In the genomic region with DNA sequence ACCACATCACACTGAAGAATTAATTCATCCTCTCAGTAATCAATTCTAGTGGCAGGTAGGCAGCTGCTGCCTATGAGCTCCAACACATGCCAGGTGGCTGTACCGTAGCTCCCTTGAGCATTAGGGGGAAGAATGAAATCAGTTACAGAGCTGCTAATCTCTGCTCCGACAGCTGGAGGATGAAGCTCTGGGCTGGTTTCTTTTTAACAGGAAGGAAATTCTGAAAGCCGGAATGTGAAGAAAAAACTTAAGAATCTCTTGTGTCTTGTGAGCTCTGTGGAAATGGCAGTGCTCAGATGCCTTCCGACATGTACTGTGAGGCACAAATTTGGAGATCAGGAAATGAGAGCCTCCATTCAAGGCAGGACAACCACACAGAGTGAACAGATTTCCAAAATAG, we compare ENCODE assay signal across 11 cellular contexts. TPM values are rescaled to one million over a fixed set of nuclear protein-coding genes. Genes with fewer than 3 reads are reported as not detected.
DNase-seq lines count a peak whose midpoint lies in the region; ATAC-seq and TF ChIP-seq lines count a peak whose summit lies in the region.
"Had no signal": no experiment of that assay in that cellular context is flagged by ENCODE, and none has a peak within 500 bp of the region (broad histone marks: within the 10 kb centered on the region; RNA-seq: fewer than 3 reads in every experiment).

No MANE protein-coding gene starts in this region.

- H3K9ac ChIP-seq in skeletal muscle satellite cell (ENCODE audit: low read depth, low read length): no peak overlapping the region

- H3K4me1 Mint-ChIP-seq in activated naive CD4-positive, alpha-beta T cell treated with anti-CD3 and anti-CD28 coated beads, Interleukin-2, amount 10 ng/mL, durations not matched to agents 7 days and 5 days: peaks cover 34% of the 10 kb centered on the region
- peaks cover 35% of the 10 kb centered on the region for H3K4me1 Mint-ChIP-seq in brain

- H3K9me3 ChIP-seq in skeletal muscle satellite cell (replicated peaks; ENCODE audit: low read length): no peaks in the 10 kb centered on the region
- no peaks in the 10 kb centered on the region for H3K9me3 ChIP-seq in left ventricle myocardium inferior (replicated peaks)
- H3K9me3 ChIP-seq: upper lobe of left lung had no signal

- intact Hi-C loops in left ventricle myocardium inferior (cut with micrococcal nuclease): no loop called here

- H3K36me3 ChIP-seq in skeletal muscle satellite cell (ENCODE audit: insufficient read depth, low read length) (no peaks in the 10 kb centered on the region), left ventricle myocardium inferior (no peaks in the 10 kb centered on the region)
- H3K36me3 ChIP-seq: upper lobe of left lung had no signal

- H3K27ac ChIP-seq in left ventricle myocardium inferior (replicated peaks): no peak overlapping the region
- H3K27ac ChIP-seq: SK-N-MC, upper lobe of left lung had no signal

- H3K36me3 Mint-ChIP-seq in activated naive CD4-positive, alpha-beta T cell treated with anti-CD3 and anti-CD28 coated beads, Interleukin-2, amount 10 ng/mL, durations not matched to agents 7 days and 5 days: no peaks in the 10 kb centered on the region
- peaks cover 0 to 12% of the 10 kb centered on the region in 2 donors for H3K36me3 Mint-ChIP-seq in activated naive CD4-positive, alpha-beta T cell treated with anti-CD3 and anti-CD28 coated beads, Interleukin-2, amount 50 U/mL, for 72 hours
- no peaks in the 10 kb centered on the region for H3K36me3 Mint-ChIP-seq in brain

- peaks cover 4% of the 10 kb centered on the region for H3K27me3 Mint-ChIP-seq in activated naive CD4-positive, alpha-beta T cell treated with anti-CD3 and anti-CD28 coated beads, Interleukin-2, amount 10 ng/mL, durations not matched to agents 7 days and 5 days
- H3K27me3 Mint-ChIP-seq in brain: peaks cover 16% of the 10 kb centered on the region

- H3K27ac Mint-ChIP-seq in activated naive CD4-positive, alpha-beta T cell treated with anti-CD3 and anti-CD28 coated beads, Interleukin-2, amount 10 ng/mL, durations not matched to agents 7 days and 5 days: peak overlapping the region; percentile 88
- peak overlapping the region in 1 of 2 donors; percentile 69 for H3K27ac Mint-ChIP-seq in activated naive CD4-positive, alpha-beta T cell treated with anti-CD3 and anti-CD28 coated beads, Interleukin-2, amount 50 U/mL, for 72 hours
- peak overlapping the region in 4 of 5 experiments; percentile 40 to 69 (median 52) for H3K27ac Mint-ChIP-seq in brain

- peak overlapping the region; percentile 60 for H3K4me2 ChIP-seq in skeletal muscle satellite cell (ENCODE audit: low read length)

- peaks cover 10% of the 10 kb centered on the region for H3K4me1 ChIP-seq in skeletal muscle satellite cell (ENCODE audit: control insufficient read depth, insufficient read depth, low read length)
- H3K4me1 ChIP-seq in left ventricle myocardium inferior: peaks cover 27% of the 10 kb centered on the region

- CTCF ChIA-PET in activated naive CD4-positive, alpha-beta T cell treated with anti-CD3 and anti-CD28 coated beads, Interleukin-2, amount 10 ng/mL, durations not matched to agents 7 days and 5 days (lab: Charles Lee): interaction anchor here (0.8 to 8.7 kb wide), 7 partner anchors 8 to 147 kb away, joined by 3 to 185 read pairs (median 4); no protein-coding TSS in a partner anchor

- H3K4me3 Mint-ChIP-seq in activated naive CD4-positive, alpha-beta T cell treated with anti-CD3 and anti-CD28 coated beads, Interleukin-2, amount 10 ng/mL, durations not matched to agents 7 days and 5 days: peak overlapping the region; percentile 56
- peak overlapping the region in 4 of 5 experiments; percentile 31 to 79 (median 45) for H3K4me3 Mint-ChIP-seq in brain

- no peak for ATAC-seq in activated naive CD4-positive, alpha-beta T cell treated with anti-CD3 and anti-CD28 coated beads, Interleukin-2, amount 50 U/mL, for 72 hours
- no peak for ATAC-seq in GM21576 (IDR thresholded peaks at IDR 0.05; ENCODE audit: unreplicated experiment)
- ATAC-seq in HG02938 (IDR thresholded peaks at IDR 0.05; ENCODE audit: unreplicated experiment): no peak

- H3K27me3 ChIP-seq in skeletal muscle satellite cell (ENCODE audit: control insufficient read depth, insufficient read depth, low read length) (peaks cover 3% of the 10 kb centered on the region), left ventricle myocardium inferior (ENCODE audit: low read depth) (peaks cover 9% of the 10 kb centered on the region)
- H3K27me3 ChIP-seq: upper lobe of left lung had no signal

- DNase-seq in activated naive CD4-positive, alpha-beta T cell treated with anti-CD3 and anti-CD28 coated beads, Interleukin-2, amount 10 ng/mL, durations not matched to agents 7 days and 5 days: no peak
- DNase-seq in activated naive CD4-positive, alpha-beta T cell treated with anti-CD3 and anti-CD28 coated beads, Interleukin-2, amount 50 U/mL, for 72 hours (ENCODE audit: low spot score in 2 of 2): no peak
- DNase-seq in NCI-H82 (lab: John Stamatoyannopoulos, UW): peak; percentile 94
- DNase-seq in left ventricle myocardium inferior: no peak
- DNase-seq: NCI-H2081 treated with DMSO at 0.1 percent for 48 hours, upper lobe of left lung had no signal

- H3K4me3 ChIP-seq in skeletal muscle satellite cell (ENCODE audit: low read length) (no peak overlapping the region), left ventricle myocardium inferior (no peak overlapping the region)
- H3K4me3 ChIP-seq: SK-N-MC, upper lobe of left lung had no signal

- TF ChIP-seq CTCF in brain (conservative IDR thresholded peaks at IDR 0.05) (no peak), left ventricle myocardium inferior (IDR thresholded peaks at IDR 0.05; ENCODE audit: borderline replicate concordance) (no peak)

- H3K9me3 Mint-ChIP-seq in activated naive CD4-positive, alpha-beta T cell treated with anti-CD3 and anti-CD28 coated beads, Interleukin-2, amount 10 ng/mL, durations not matched to agents 7 days and 5 days: no peaks in the 10 kb centered on the region
- H3K9me3 Mint-ChIP-seq in activated naive CD4-positive, alpha-beta T cell treated with anti-CD3 and anti-CD28 coated beads, Interleukin-2, amount 50 U/mL, for 72 hours: no peaks in the 10 kb centered on the region
- H3K9me3 Mint-ChIP-seq in brain: peaks cover 0 to 5% (median 2%) of the 10 kb centered on the region in 5 experiments

RNA-seq across cellular contexts. Expression of gene AHCYL2, which starts 2.8 kb away (rescaled TPM):
- 10 to 100 TPM; 14.3 to 51.9 TPM for total RNA-seq in activated naive CD4-positive, alpha-beta T cell treated with anti-CD3 and anti-CD28 coated beads, Interleukin-2, amount 50 U/mL, for 72 hours
- polyA plus RNA-seq in brain (ENCODE audit: insufficient read depth, low read depth, low replicate concordance): 21.2 TPM
- total RNA-seq in skeletal muscle satellite cell (2012; rRNA removed): 6.3 and 8.1 TPM in 2 replicates
- total RNA-seq in left ventricle myocardium inferior: 6.0 TPM

RNA-seq across cellular contexts. Expression of gene SMO, which starts 33.6 kb away (rescaled TPM):
- under 1 TPM; 0.07 to 0.84 TPM for total RNA-seq in activated naive CD4-positive, alpha-beta T cell treated with anti-CD3 and anti-CD28 coated beads, Interleukin-2, amount 50 U/mL, for 72 hours
- polyA plus RNA-seq in brain (ENCODE audit: insufficient read depth, low read depth, low replicate concordance): 6.1 TPM
- total RNA-seq in skeletal muscle satellite cell (2012; rRNA removed): 1.5 and 3.5 TPM in 2 replicates
- total RNA-seq in left ventricle myocardium inferior: 4.6 TPM
